In genomic region chr7:148264933-148265557, GRCh38 we compare ENCODE assay signal across 10 cellular contexts.
A peak's percentile ranks its signal among the peaks of the same experiment; 100 is the strongest.
DNase-seq lines count a peak whose midpoint lies in the region; ATAC-seq and TF ChIP-seq lines count a peak whose summit lies in the region.
"Had no signal": no experiment of that assay in that cellular context is flagged by ENCODE, and none has a peak within 500 bp of the region (broad histone marks: within the 10 kb centered on the region; RNA-seq: fewer than 3 reads in every experiment).

No MANE protein-coding gene starts in this region.

- TF ChIP-seq POLR2A in tibial nerve (IDR thresholded peaks at IDR 0.05): no peak

- H3K9me3 Mint-ChIP-seq in glutamatergic neuron (ENCODE audit: unreplicated experiment): peaks cover 5% of the 10 kb centered on the region

- peaks cover 28% of the 10 kb centered on the region for H3K4me1 Mint-ChIP-seq in glutamatergic neuron (ENCODE audit: low read depth, unreplicated experiment)

- H3K9me3 ChIP-seq in SJCRH30 (replicated peaks) (0 out of 2 replicates have a peak, but pooled peaks cover 2% of the 10 kb centered on the region), tibial nerve (no peaks in the 10 kb centered on the region), MG63 (no peaks in the 10 kb centered on the region)
- H3K9me3 ChIP-seq: neutrophil, SJSA1 had no signal

- DNase-seq in COLO829 (ENCODE audit: low spot score) (peak; percentile 53), LNCaP clone FGC (ENCODE audit: low read depth) (no peak), SJCRH30 (peak; percentile 7 to 43), glutamatergic neuron (no peak), tibial nerve (ENCODE audit: low spot score in 2 of 2) (no peak), NK-92 (lab: John Stamatoyannopoulos, UW; ENCODE audit: unreplicated experiment) (no peak), MG63 (no peak)

- H3K4me1 ChIP-seq in SJCRH30: no peaks in the 10 kb centered on the region
- H3K4me1 ChIP-seq in tibial nerve: peaks cover 0 to 10% (median 0%) of the 10 kb centered on the region in 4 donors
- H3K4me1 ChIP-seq: SJSA1 had no signal

- TF ChIP-seq CTCF in LNCaP clone FGC (IDR thresholded peaks at IDR 0.05; ENCODE audit: control insufficient read depth, extremely low read depth, insufficient read depth) (peak; percentile 84), glutamatergic neuron (IDR thresholded peaks at IDR 0.05; ENCODE audit: partially characterized antibody, unreplicated experiment) (peak; percentile 70), tibial nerve (IDR thresholded peaks at IDR 0.05) (peak; percentile 14 to 48 (median 27))

- H3K27me3 ChIP-seq in SJCRH30 (peaks cover 19% of the 10 kb centered on the region), tibial nerve (no peaks in the 10 kb centered on the region), MG63 (no peaks in the 10 kb centered on the region)
- H3K27me3 ChIP-seq: SJSA1 had no signal

- H3K36me3 ChIP-seq in SJCRH30 (no peaks in the 10 kb centered on the region), tibial nerve (no peaks in the 10 kb centered on the region), MG63 (no peaks in the 10 kb centered on the region)
- H3K36me3 ChIP-seq: neutrophil, SJSA1 had no signal

- peak; percentile 67 for ATAC-seq in GM18868 (IDR thresholded peaks at IDR 0.05; ENCODE audit: unreplicated experiment)

- peaks cover 1% of the 10 kb centered on the region for H3K27me3 Mint-ChIP-seq in glutamatergic neuron (ENCODE audit: unreplicated experiment)

- no peaks in the 10 kb centered on the region for H3K36me3 Mint-ChIP-seq in glutamatergic neuron (ENCODE audit: unreplicated experiment)

- H3K4me3 ChIP-seq in LNCaP clone FGC (ENCODE audit: low read depth, low read length) (no peak overlapping the region), SJCRH30 (no peak overlapping the region), tibial nerve (no peak overlapping the region), MG63 (no peak overlapping the region)
- H3K4me3 ChIP-seq: SJSA1 had no signal

- H3K4me3 Mint-ChIP-seq in glutamatergic neuron (ENCODE audit: unreplicated experiment): no peak overlapping the region

- H3K27ac ChIP-seq in SJCRH30 (no peak overlapping the region), tibial nerve (no peak overlapping the region)
- H3K27ac ChIP-seq: neutrophil, SJSA1 had no signal

- 59 to 63% methylated on average over 7 of the region's 7 CpGs for WGBS in tibial nerve, 2 donors

- TF ChIP-seq EP300 in tibial nerve (IDR thresholded peaks at IDR 0.05): no peak

- no peak overlapping the region for H3K27ac Mint-ChIP-seq in glutamatergic neuron (ENCODE audit: unreplicated experiment)

Comparison
In these comparisons a context has a peak if more than half of its experiments do, and no peak if none do; other contexts are left out.
1. DNase-seq: peak in COLO829 (single experiment) and SJCRH30 (2 of 2); none in LNCaP clone FGC (single experiment), glutamatergic neuron (single experiment), tibial nerve (0 of 2), NK-92 (single experiment) and MG63 (single experiment).
2. CTCF ChIP-seq: peak in every context shown above with its lines; median percentile 84 in LNCaP clone FGC; 70 in glutamatergic neuron; 27 in tibial nerve.